ENCODE assay signal across 8 cellular contexts in genomic region chr11:124875943-124876817, GRCh38. TPM values are rescaled to one million over a fixed set of nuclear protein-coding genes. Genes with fewer than 3 reads are reported as not detected.
DNase-seq lines count a peak whose midpoint lies in the region; ATAC-seq and TF ChIP-seq lines count a peak whose summit lies in the region.

No MANE protein-coding gene starts in this region.

- no peak overlapping the region for H3K27ac Mint-ChIP-seq in activated T-cell treated with anti-CD3 and anti-CD28 coated beads, Interleukin-2, amount 50 U/mL, for 72 hours
- H3K27ac Mint-ChIP-seq in naive thymus-derived CD4-positive, alpha-beta T cell = peak overlapping the region; percentile 77 to 95 (median 92)
- H3K27ac Mint-ChIP-seq in stimulated activated effector memory CD8-positive, alpha-beta T cell treated with anti-CD3 and anti-CD28 coated beads, Interleukin-12 subunit alpha, Interleukin-12 subunit beta, amount 100 ng/mL, for 72 hours = peak overlapping the region; percentile 69

- peak; percentile 96 for ATAC-seq in Panc1
- ATAC-seq in activated T-cell treated with anti-CD3 and anti-CD28 coated beads, Interleukin-2, amount 50 U/mL, for 72 hours (replicated peaks in 1 of 2) = peak; percentile 94 to 96
- peak; percentile 94 for ATAC-seq in naive thymus-derived CD4-positive, alpha-beta T cell
- peak; percentile 91 for ATAC-seq in stimulated activated effector memory CD8-positive, alpha-beta T cell treated with anti-CD3 and anti-CD28 coated beads, Interleukin-12 subunit alpha, Interleukin-12 subunit beta, amount 100 ng/mL, for 72 hours

- BruUV-seq in Panc1 (replicated peaks; lab: Mats Ljungman, UMichigan) = no TSS peak

- H3K9ac ChIP-seq in fibroblast of lung (ENCODE audit: insufficient read depth, low read length) = peak overlapping the region; percentile 96

- intact Hi-C loops in Panc1 (cut with micrococcal nuclease; ENCODE audit: unreplicated experiment) = no loop called here
- intact Hi-C loops in naive thymus-derived CD4-positive, alpha-beta T cell (cut with micrococcal nuclease) = loop anchor here (1.0 to 5.0 kb wide), 19 partner anchors 9 to 1135 kb away; partner anchors contain the start of genes CCDC15 (in 2 of the 2), SIAE (in 2 of the 2), SPA17 (in 2 of the 2) and TMEM218 (in 2 of the 2)

- H3K4me3 ChIP-seq in Panc1 (ENCODE audit: low read depth in 2 of 2, low read length in 2 of 2) = peak overlapping the region; percentile 65 to 68
- peak overlapping the region; percentile 59 to 68 (median 66) for H3K4me3 ChIP-seq in fibroblast of lung (replicated peaks in 1 of 4; ENCODE audit: control extremely low read depth in 1 of 4, insufficient read depth in 1 of 4, low read depth in 3 of 4, low read length in 4 of 4)
- H3K4me3 ChIP-seq in naive thymus-derived CD4-positive, alpha-beta T cell (ENCODE audit: low read length) = peak overlapping the region; percentile 98

- H3K36me3 Mint-ChIP-seq in activated T-cell treated with anti-CD3 and anti-CD28 coated beads, Interleukin-2, amount 50 U/mL, for 72 hours (ENCODE audit: insufficient read depth in 2 of 2) = no peaks in the 10 kb centered on the region
- no peaks in the 10 kb centered on the region for H3K36me3 Mint-ChIP-seq in naive thymus-derived CD4-positive, alpha-beta T cell
- H3K36me3 Mint-ChIP-seq in stimulated activated effector memory CD8-positive, alpha-beta T cell treated with anti-CD3 and anti-CD28 coated beads, Interleukin-12 subunit alpha, Interleukin-12 subunit beta, amount 100 ng/mL, for 72 hours = no peaks in the 10 kb centered on the region

- H3K4me1 ChIP-seq in Panc1 (ENCODE audit: control insufficient read depth, insufficient read depth, low read length) (peaks cover 4% of the 10 kb centered on the region), fibroblast of lung (ENCODE audit: control insufficient read depth, extremely low read depth, insufficient read depth, low read length) (peaks cover 2% of the 10 kb centered on the region)
- H3K4me1 ChIP-seq in naive thymus-derived CD4-positive, alpha-beta T cell (ENCODE audit: control insufficient read depth in 2 of 2, insufficient read depth in 2 of 2, low read length in 2 of 2) = peaks cover 7 to 9% of the 10 kb centered on the region in 2 donors

- H2AFZ ChIP-seq in fibroblast of lung (ENCODE audit: low read length) = peak overlapping the region; percentile 92

- POLR2A ChIA-PET in Panc1 (lab: Charles Lee) = interaction anchor here (0.6 to 0.9 kb wide), 5 partner anchors 25 to 1601 kb away, joined by 3 to 8 read pairs (median 4); no protein-coding TSS in a partner anchor
- POLR2A ChIA-PET in naive thymus-derived CD4-positive, alpha-beta T cell (lab: Charles Lee) = interaction anchor here (0.7 to 1.5 kb wide), 11 partner anchors 10 to 254 kb away, joined by 3 to 21 read pairs (median 5); partner anchors contain the start of genes CCDC15 and TBRG1

- DNase-seq in COR-L47 (lab: John Stamatoyannopoulos, UW) (peak; percentile 24), GM20000 (ENCODE audit: low spot score) (peak; percentile 92), HS-5 (ENCODE audit: low read depth) (peak; percentile 75), Panc1 (ENCODE audit: low read depth, low spot score) (peak; percentile 73), fibroblast of lung (ENCODE audit: low read depth in 2 of 2) (peak; percentile 94 to 97)
- peak; percentile 83 to 84 for DNase-seq in activated T-cell treated with anti-CD3 and anti-CD28 coated beads, Interleukin-2, amount 50 U/mL, for 72 hours
- DNase-seq in naive thymus-derived CD4-positive, alpha-beta T cell = peak; percentile 71 to 84 (median 81)
- DNase-seq in stimulated activated effector memory CD8-positive, alpha-beta T cell treated with anti-CD3 and anti-CD28 coated beads, Interleukin-12 subunit alpha, Interleukin-12 subunit beta, amount 100 ng/mL, for 72 hours (ENCODE audit: low spot score in 2 of 2) = peak; percentile 69 to 91

- H3K4me3 Mint-ChIP-seq in activated T-cell treated with anti-CD3 and anti-CD28 coated beads, Interleukin-2, amount 50 U/mL, for 72 hours = peak overlapping the region; percentile 84 to 87
- peak overlapping the region; percentile 85 to 94 (median 90) for H3K4me3 Mint-ChIP-seq in naive thymus-derived CD4-positive, alpha-beta T cell
- H3K4me3 Mint-ChIP-seq in stimulated activated effector memory CD8-positive, alpha-beta T cell treated with anti-CD3 and anti-CD28 coated beads, Interleukin-12 subunit alpha, Interleukin-12 subunit beta, amount 100 ng/mL, for 72 hours = peak overlapping the region; percentile 71

- H3K27me3 ChIP-seq in Panc1 (ENCODE audit: control insufficient read depth, insufficient read depth, low read length) (peaks cover 19% of the 10 kb centered on the region), fibroblast of lung (ENCODE audit: control insufficient read depth, insufficient read depth, low read length) (peaks cover 18% of the 10 kb centered on the region)
- H3K27me3 ChIP-seq in naive thymus-derived CD4-positive, alpha-beta T cell (ENCODE audit: control insufficient read depth in 2 of 2, insufficient read depth in 2 of 2, low read length in 2 of 2) = peaks cover 0 to 3% of the 10 kb centered on the region in 2 donors

- CTCF ChIA-PET in Panc1 (lab: Charles Lee) = interaction anchor here (0.6 to 1.4 kb wide), 14 partner anchors 10 to 263 kb away, joined by 3 to 14 read pairs (median 4); partner anchors contain the start of genes CCDC15 and ROBO3
- CTCF ChIA-PET in naive thymus-derived CD4-positive, alpha-beta T cell (lab: Charles Lee) = interaction anchor here (0.6 to 1.4 kb wide), 12 partner anchors 10 to 609 kb away, joined by 3 to 19 read pairs (median 4); partner anchors contain the start of genes CCDC15 and ROBO3

- H3K4me1 Mint-ChIP-seq in activated T-cell treated with anti-CD3 and anti-CD28 coated beads, Interleukin-2, amount 50 U/mL, for 72 hours (ENCODE audit: low read depth) = peaks cover 19% of the 10 kb centered on the region
- H3K4me1 Mint-ChIP-seq in naive thymus-derived CD4-positive, alpha-beta T cell = peaks cover 11 to 34% (median 24%) of the 10 kb centered on the region in 7 donors
- peaks cover 22% of the 10 kb centered on the region for H3K4me1 Mint-ChIP-seq in stimulated activated effector memory CD8-positive, alpha-beta T cell treated with anti-CD3 and anti-CD28 coated beads, Interleukin-12 subunit alpha, Interleukin-12 subunit beta, amount 100 ng/mL, for 72 hours

- H3K27me3 Mint-ChIP-seq in activated T-cell treated with anti-CD3 and anti-CD28 coated beads, Interleukin-2, amount 50 U/mL, for 72 hours (ENCODE audit: low read depth) = peaks cover 45% of the 10 kb centered on the region
- H3K27me3 Mint-ChIP-seq in naive thymus-derived CD4-positive, alpha-beta T cell = peaks cover 18 to 49% (median 34%) of the 10 kb centered on the region in 5 donors

- H3K9me3 ChIP-seq in Panc1 (ENCODE audit: control insufficient read depth, insufficient read depth, low read depth, low read length) (no peaks in the 10 kb centered on the region), fibroblast of lung (ENCODE audit: control insufficient read depth, insufficient read depth, low read depth, low read length) (no peaks in the 10 kb centered on the region)
- no peaks in the 10 kb centered on the region for H3K9me3 ChIP-seq in naive thymus-derived CD4-positive, alpha-beta T cell (ENCODE audit: control insufficient read depth in 2 of 3, low read length in 3 of 3)

- peak overlapping the region; percentile 97 for H3K4me2 ChIP-seq in fibroblast of lung (ENCODE audit: extremely low read depth, insufficient read depth, low read length)

- H3K79me2 ChIP-seq in fibroblast of lung (ENCODE audit: control insufficient read depth, insufficient read depth, low read length) = no peaks in the 10 kb centered on the region

- in situ Hi-C loops in Panc1 (cut with HindIII; ENCODE audit: low pct_unique_long_range_greater_than_20kb, low sequenced_read_pairs) = no loop called here

- no peaks in the 10 kb centered on the region for H4K20me1 ChIP-seq in fibroblast of lung (ENCODE audit: control insufficient read depth, extremely low read depth, insufficient read depth, low read length)

- H3K36me3 ChIP-seq in Panc1 (ENCODE audit: control insufficient read depth, insufficient read depth, low read length) (no peaks in the 10 kb centered on the region), fibroblast of lung (ENCODE audit: control insufficient read depth, insufficient read depth, low read length) (no peaks in the 10 kb centered on the region)
- no peaks in the 10 kb centered on the region for H3K36me3 ChIP-seq in naive thymus-derived CD4-positive, alpha-beta T cell (ENCODE audit: control insufficient read depth in 2 of 3, insufficient read depth in 3 of 3, low read length in 3 of 3)

- peak overlapping the region; percentile 89 for H3K27ac ChIP-seq in Panc1 (ENCODE audit: low read length)
- peak overlapping the region; percentile 98 for H3K27ac ChIP-seq in fibroblast of lung (ENCODE audit: insufficient read depth, low read length)
- H3K27ac ChIP-seq in naive thymus-derived CD4-positive, alpha-beta T cell (ENCODE audit: low read depth, low read length) = peak overlapping the region; percentile 79

- TF ChIP-seq CTCF in GM20000 (IDR thresholded peaks at IDR 0.05; ENCODE audit: extremely low read depth, missing control alignments) (peak; percentile 88), Panc1 (IDR thresholded peaks at IDR 0.05) (peak; percentile 98), fibroblast of lung (conservative IDR thresholded peaks at IDR 0.05 in 1 of 2, IDR thresholded peaks at IDR 0.05 in 1 of 2; ENCODE audit: low read depth in 1 of 2, low read length in 2 of 2) (peak; percentile 41 to 57)

- H3K9me3 Mint-ChIP-seq in activated T-cell treated with anti-CD3 and anti-CD28 coated beads, Interleukin-2, amount 50 U/mL, for 72 hours = no peaks in the 10 kb centered on the region
- no peaks in the 10 kb centered on the region for H3K9me3 Mint-ChIP-seq in naive thymus-derived CD4-positive, alpha-beta T cell
- H3K9me3 Mint-ChIP-seq in stimulated activated effector memory CD8-positive, alpha-beta T cell treated with anti-CD3 and anti-CD28 coated beads, Interleukin-12 subunit alpha, Interleukin-12 subunit beta, amount 100 ng/mL, for 72 hours = no peaks in the 10 kb centered on the region

RNA-seq across cellular contexts. Expression of gene ROBO3, which starts 10.9 kb away (rescaled TPM):
- 12.0 TPM for total RNA-seq in Panc1 (2021; ENCODE audit: unreplicated experiment)
- 15.7 TPM for polyA plus RNA-seq in Panc1 (2012; ENCODE audit: insufficient read length)
- total RNA-seq in activated T-cell treated with anti-CD3 and anti-CD28 coated beads, Interleukin-2, amount 50 U/mL, for 72 hours = 10 to 100 TPM; 21.5 to 26.6 TPM
- 11.6 and 25.4 TPM in 2 replicates for total RNA-seq in fibroblast of lung
- 7.2 and 8.8 TPM in 2 replicates for polyA plus RNA-seq in fibroblast of lung
- 11.2 and 13.3 TPM in 2 replicates for polyA plus RNA-seq in fibroblast of lung (2012)
- polyA minus RNA-seq in fibroblast of lung (ENCODE audit: low replicate concordance) = 11.7 and 14.9 TPM in 2 replicates
- 10 to 100 TPM in 4 of 5 experiments, 1 to 10 TPM in 1; 8.1 to 51.3 (median 38.0) TPM for total RNA-seq in naive thymus-derived CD4-positive, alpha-beta T cell
- 1 to 10 TPM; 3.6 to 8.5 TPM for polyA plus RNA-seq in naive thymus-derived CD4-positive, alpha-beta T cell

RNA-seq across cellular contexts. Expression of gene ROBO4, which starts 21.5 kb away (rescaled TPM):
- 0.26 TPM for total RNA-seq in Panc1 (2021; ENCODE audit: unreplicated experiment)
- not detected for polyA plus RNA-seq in Panc1 (2012; ENCODE audit: insufficient read length)
- total RNA-seq in activated T-cell treated with anti-CD3 and anti-CD28 coated beads, Interleukin-2, amount 50 U/mL, for 72 hours = not detected
- total RNA-seq in fibroblast of lung = 0.26 and 0.66 TPM in 2 replicates
- polyA plus RNA-seq in fibroblast of lung = 0.45 and 0.63 TPM in 2 replicates
- polyA plus RNA-seq in fibroblast of lung (2012) = 1.8 and 3.1 TPM in 2 replicates
- polyA minus RNA-seq in fibroblast of lung (ENCODE audit: low replicate concordance) = 3.3 and 4.5 TPM in 2 replicates
- under 1 TPM in 2 of 5 experiments, not detected in 3; 0.19 to 0.29 TPM for total RNA-seq in naive thymus-derived CD4-positive, alpha-beta T cell
- polyA plus RNA-seq in naive thymus-derived CD4-positive, alpha-beta T cell = under 1 TPM in 1 of 2 donors, not detected in 1; 0.04 TPM

RNA-seq across cellular contexts. Expression of gene HEPN1, which starts 42.9 kb away (rescaled TPM):
- total RNA-seq in Panc1 (2021; ENCODE audit: unreplicated experiment) (not detected), fibroblast of lung (not detected in 2 replicates)
- not detected for polyA plus RNA-seq in Panc1 (2012; ENCODE audit: insufficient read length)
- not detected for total RNA-seq in activated T-cell treated with anti-CD3 and anti-CD28 coated beads, Interleukin-2, amount 50 U/mL, for 72 hours
- not detected in 2 replicates for polyA plus RNA-seq in fibroblast of lung
- polyA plus RNA-seq in fibroblast of lung (2012) = not detected in 2 replicates
- not detected in 2 replicates for polyA minus RNA-seq in fibroblast of lung (ENCODE audit: low replicate concordance)
- not detected for total RNA-seq in naive thymus-derived CD4-positive, alpha-beta T cell
- polyA plus RNA-seq in naive thymus-derived CD4-positive, alpha-beta T cell = not detected

RNA-seq across cellular contexts. Expression of gene HEPACAM, which starts 59.7 kb away (rescaled TPM):
- total RNA-seq in Panc1 (2021; ENCODE audit: unreplicated experiment) = not detected
- not detected for polyA plus RNA-seq in Panc1 (2012; ENCODE audit: insufficient read length)
- total RNA-seq in activated T-cell treated with anti-CD3 and anti-CD28 coated beads, Interleukin-2, amount 50 U/mL, for 72 hours = not detected
- total RNA-seq in fibroblast of lung = under 0.01 TPM in 1 of 2 replicates, not detected in the other
- 0.08 and 0.11 TPM in 2 replicates for polyA plus RNA-seq in fibroblast of lung
- 0.05 and 0.16 TPM in 2 replicates for polyA plus RNA-seq in fibroblast of lung (2012)
- 13.9 TPM in 1 of 2 replicates, not detected in the other for polyA minus RNA-seq in fibroblast of lung (ENCODE audit: low replicate concordance)
- total RNA-seq in naive thymus-derived CD4-positive, alpha-beta T cell = not detected
- polyA plus RNA-seq in naive thymus-derived CD4-positive, alpha-beta T cell = not detected

Comparison
In these comparisons a context has a peak if more than half of its experiments do, and no peak if none do; other contexts are left out.
1. Peak in every context shown above with its lines: DNase-seq, ATAC-seq, H3K4me3 ChIP-seq and H3K27ac ChIP-seq.
2. DNase-seq: peak in every context shown above with its lines; median percentile 96 in fibroblast of lung; 92 in GM20000; 84 in activated T-cell treated with anti-CD3 and anti-CD28 coated beads, Interleukin-2, amount 50 U/mL, for 72 hours; 81 in naive thymus-derived CD4-positive, alpha-beta T cell; 80 in stimulated activated effector memory CD8-positive, alpha-beta T cell treated with anti-CD3 and anti-CD28 coated beads, Interleukin-12 subunit alpha, Interleukin-12 subunit beta, amount 100 ng/mL, for 72 hours; 75 in HS-5; 73 in Panc1; 24 in COR-L47.